In the genomic region with DNA sequence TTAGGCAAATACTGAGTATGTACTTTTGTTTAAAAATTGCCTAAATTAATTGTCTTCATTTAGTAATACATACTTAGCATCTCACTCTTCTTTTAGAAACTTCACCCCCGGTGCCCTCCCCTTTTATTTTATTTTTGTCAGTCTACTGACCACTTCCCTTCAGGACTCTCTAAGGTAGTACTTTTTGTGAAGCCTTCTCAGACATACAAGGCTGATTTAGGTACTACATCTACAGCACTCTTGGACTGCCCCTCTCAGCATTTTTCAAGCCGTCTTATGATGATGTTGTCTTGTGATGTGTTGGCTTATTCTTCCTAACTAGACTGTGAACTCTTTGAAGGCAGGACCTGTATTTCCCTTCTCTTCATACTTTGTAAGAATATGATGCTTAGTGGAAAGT, we compare ENCODE assay signal across 15 cellular contexts. TPM values are rescaled to one million over a fixed set of nuclear protein-coding genes. Genes with fewer than 3 reads are reported as not detected.
DNase-seq lines count a peak whose midpoint lies in the region; ATAC-seq, FAIRE-seq and TF ChIP-seq lines count a peak whose summit lies in the region.
"Had no signal": no experiment of that assay in that cellular context is flagged by ENCODE, and none has a peak within 500 bp of the region (broad histone marks: within the 10 kb centered on the region; RNA-seq: fewer than 3 reads in every experiment).

No MANE protein-coding gene starts in this region.

- POLR2A ChIA-PET in A673 (lab: Charles Lee; ENCODE audit: low non-redundant PET): no interaction called here

- DNase-seq in GM10266 (ENCODE audit: extremely low spot score) (peak; percentile 20), NCI-H2171 treated with DMSO at 0.1 percent for 48 hours (lab: John Stamatoyannopoulos, UW) (no peak), NCI-H510A treated with DMSO at 0.1 percent for 48 hours (lab: John Stamatoyannopoulos, UW) (no peak), A673 (ENCODE audit: low spot score) (no peak), pancreas (no peak)
- DNase-seq: adrenal gland; HCEC 1CT; NCI-H774; stimulated activated CD4-positive, alpha-beta T cell treated with anti-CD3 and anti-CD28 coated beads, Interleukin-15, amount 100 ng/mL, for 24 hours; trophoblast cell had no signal

- H3K36me3 ChIP-seq in A673 (ENCODE audit: insufficient read depth, low read length, poor library complexity, severe bottlenecking) (no peaks in the 10 kb centered on the region), pancreas (no peaks in the 10 kb centered on the region)
- H3K36me3 ChIP-seq: adrenal gland had no signal

- H3K27ac ChIP-seq in A673 (ENCODE audit: low read depth, low read length, poor library complexity, severe bottlenecking) (no peak overlapping the region), pancreas (no peak overlapping the region)
- H3K27ac ChIP-seq: adrenal gland had no signal

- peak; percentile 85 for ATAC-seq in GM19043 (IDR thresholded peaks at IDR 0.05; ENCODE audit: low read depth, unreplicated experiment)
- ATAC-seq in GM21825 (IDR thresholded peaks at IDR 0.05; ENCODE audit: unreplicated experiment): peak; percentile 71
- peak; percentile 91 for ATAC-seq in HG03354 (IDR thresholded peaks at IDR 0.05; ENCODE audit: poor library complexity, severe bottlenecking, unreplicated experiment)
- ATAC-seq in pancreas: no peak
- ATAC-seq: Right ventricle myocardium inferior had no signal

- H3K4me3 ChIP-seq in A673 (ENCODE audit: low read depth, low read length, poor library complexity, severe bottlenecking) (no peak overlapping the region), pancreas (no peak overlapping the region)
- H3K4me3 ChIP-seq: adrenal gland had no signal

- H3K27me3 ChIP-seq in A673 (replicated peaks; ENCODE audit: insufficient read depth, low read depth, low read length, poor library complexity) (no peaks in the 10 kb centered on the region), pancreas (no peaks in the 10 kb centered on the region)
- H3K27me3 ChIP-seq: adrenal gland had no signal

- FAIRE-seq in pancreas (lab: Jason Lieb, UNC): no peak
- FAIRE-seq: D721Med had no signal

- CTCF ChIA-PET in A673 (lab: Charles Lee): no interaction called here

- H3K9me3 ChIP-seq in A673 (ENCODE audit: low read depth, low read length, poor library complexity, severe bottlenecking) (no peaks in the 10 kb centered on the region), pancreas (no peaks in the 10 kb centered on the region)
- H3K9me3 ChIP-seq: adrenal gland had no signal

- BruUV-seq in A673 (replicated peaks; lab: Mats Ljungman, UMichigan): no TSS peak

- no peaks in the 10 kb centered on the region for H3K4me1 ChIP-seq in A673 (ENCODE audit: insufficient read depth, low read length, poor library complexity, severe bottlenecking)
- H3K4me1 ChIP-seq in pancreas: peaks cover 0 to 2% (median 0%) of the 10 kb centered on the region in 3 donors

- WGBS in pancreas, 2 donors: 96 to 100% methylated on average over 2 of the region's 2 CpGs

- intact Hi-C loops in A673 (cut with micrococcal nuclease; ENCODE audit: unreplicated experiment): no loop called here
- intact Hi-C loops in pancreas (cut with DNase I): no loop called here

- TF ChIP-seq CTCF in GM10266 (IDR thresholded peaks at IDR 0.05; ENCODE audit: control insufficient read depth, insufficient read depth, low read depth, missing control alignments) (no peak), A673 (conservative IDR thresholded peaks at IDR 0.05; ENCODE audit: low read depth, low read length) (no peak), pancreas (IDR thresholded peaks at IDR 0.05) (no peak)

RNA-seq across cellular contexts. Expression of a gene that starts 24.7 kb away (rescaled TPM):
- total RNA-seq in A673 (2021): 15.8 and 17.1 TPM in 2 replicates
- 10 to 100 TPM in 1 of 6 donors, 1 to 10 TPM in 5; 5.7 to 11.4 (median 7.2) TPM for total RNA-seq in pancreas
- polyA plus RNA-seq in pancreas: 1 to 10 TPM; 2.3 to 4.9 TPM

Comparison
In these comparisons a context has a peak if more than half of its experiments do, and no peak if none do; other contexts are left out.
1. ATAC-seq: peak in GM19043 (single experiment), GM21825 (single experiment) and HG03354 (single experiment); none in pancreas (0 of 4).